Comparison of ENCODE assay signal across 8 cellular contexts in the genomic region with DNA sequence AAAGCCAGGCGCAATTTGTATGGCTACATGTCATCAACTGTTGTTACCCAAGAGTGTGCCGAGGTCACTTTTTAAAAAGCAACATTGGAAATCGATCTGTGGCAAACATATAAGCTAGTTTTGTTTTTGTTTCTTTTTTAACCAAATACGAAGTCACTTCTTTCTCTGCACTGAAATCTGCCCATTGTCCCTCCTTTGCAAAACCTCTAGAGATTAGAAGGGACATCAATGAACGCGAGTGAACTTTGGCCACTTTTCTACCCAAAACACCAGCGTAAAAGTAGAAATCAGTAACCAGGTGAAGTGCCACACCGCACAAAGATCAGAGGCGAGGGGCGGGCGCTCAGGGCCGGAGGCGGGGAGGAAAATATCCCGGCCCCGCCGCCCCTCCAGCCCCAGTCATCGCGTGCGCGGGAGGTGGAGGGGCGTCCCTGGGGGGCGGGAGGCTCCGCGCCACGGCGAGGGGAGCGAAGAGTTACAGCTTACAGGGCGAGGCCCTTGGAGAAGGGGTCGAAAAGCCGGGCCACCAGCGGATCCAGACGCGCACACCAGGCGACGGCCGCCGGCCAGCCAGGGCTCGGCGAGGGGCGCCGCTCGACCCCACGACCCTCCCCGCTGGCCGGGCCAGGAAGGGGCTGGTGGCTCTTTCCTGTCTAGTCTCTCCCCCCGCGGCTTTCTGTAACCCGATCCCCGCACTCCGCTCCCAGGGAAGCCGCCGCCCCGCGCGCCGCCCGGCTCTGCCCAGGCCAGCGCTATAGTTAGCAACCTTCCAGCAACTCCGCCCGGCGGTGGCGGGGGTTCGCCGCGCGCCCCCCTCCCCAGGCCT. TPM values are rescaled to one million over a fixed set of nuclear protein-coding genes. Genes with fewer than 3 reads are reported as not detected.
A peak's percentile ranks its signal among the peaks of the same experiment; 100 is the strongest.
DNase-seq lines count a peak whose midpoint lies in the region; ATAC-seq and TF ChIP-seq lines count a peak whose summit lies in the region.

No MANE protein-coding gene starts in this region.

- H3K4me2 ChIP-seq in PC-9, result peak overlapping the region; percentile 92
- peak overlapping the region; percentile 73 for H3K4me2 ChIP-seq in neuronal stem cell (ENCODE audit: insufficient read depth, low read length, poor library complexity, severe bottlenecking)

- H3K27me3 ChIP-seq in PC-9 (ENCODE audit: insufficient read depth, low read depth) (no peaks in the 10 kb centered on the region), neuronal stem cell (ENCODE audit: control insufficient read depth in 3 of 3, insufficient read depth in 3 of 3, low read depth in 1 of 3, low read length in 3 of 3) (no peaks in the 10 kb centered on the region), thymus (ENCODE audit: control insufficient read depth, insufficient read depth) (no peaks in the 10 kb centered on the region)

- H2BK15ac ChIP-seq in neuronal stem cell (ENCODE audit: low read length), result peak overlapping the region; percentile 75

- peak overlapping the region; percentile 87 for H2BK5ac ChIP-seq in neuronal stem cell (ENCODE audit: low read length)

- H2AFZ ChIP-seq in PC-9 (peak overlapping the region; percentile 77), neuronal stem cell (ENCODE audit: low read length) (peak overlapping the region; percentile 92)

- DNase-seq in AG04449 (ENCODE audit: low read depth, low spot score) (no peak), HFF-Myc (ENCODE audit: extremely low read depth, low read depth) (no peak), PC-9 (peak; percentile 47 to 70), foreskin fibroblast (peak; percentile 64 to 88), neuronal stem cell (ENCODE audit: low spot score) (peak; percentile 87)
- peak; percentile 86 for DNase-seq in activated effector memory CD4-positive, alpha-beta T cell treated with anti-CD3 and anti-CD28 coated beads, Interleukin-2, amount 50 U/mL, for 16 hours

- POLR2A ChIA-PET in AG04449 (lab: Yijun Ruan, JAX) (no interaction called here), PC-9 (lab: Charles Lee; ENCODE audit: unreplicated experiment) (interaction anchor here (0.6 to 0.7 kb wide), 2 partner anchors 14 to 99 kb away, joined by 4 to 10 read pairs; no protein-coding TSS in a partner anchor)

- H2BK12ac ChIP-seq in neuronal stem cell (ENCODE audit: low read length), result no peak overlapping the region

- H2AK5ac ChIP-seq in neuronal stem cell (ENCODE audit: low read depth, low read length), result no peak overlapping the region

- no peaks in the 10 kb centered on the region for H3K79me1 ChIP-seq in neuronal stem cell (ENCODE audit: low read depth, low read length)

- no peak overlapping the region for H2BK120ac ChIP-seq in neuronal stem cell (ENCODE audit: low read depth, low read length)

- no peak overlapping the region for H3K4ac ChIP-seq in neuronal stem cell (ENCODE audit: low read length)

- no peaks in the 10 kb centered on the region for H3K9me2 ChIP-seq in PC-9 (ENCODE audit: insufficient read depth)

- peaks cover 6% of the 10 kb centered on the region; the same call in 1 of the 2 replicates for H3F3A ChIP-seq in PC-9 (ENCODE audit: insufficient read depth, low read depth)

- peak overlapping the region; percentile 80 for H3K23ac ChIP-seq in neuronal stem cell (ENCODE audit: low read depth, low read length, poor library complexity)

- H3K9ac ChIP-seq in neuronal stem cell (ENCODE audit: low read depth, low read length, poor library complexity), result peak overlapping the region; percentile 91

- H3K14ac ChIP-seq in neuronal stem cell (ENCODE audit: low read length), result no peak overlapping the region

- H3K9me3 ChIP-seq in PC-9 (ENCODE audit: insufficient read depth, low read depth) (no peaks in the 10 kb centered on the region), neuronal stem cell (replicated peaks in 1 of 2; ENCODE audit: control insufficient read depth in 2 of 2, insufficient read depth in 1 of 2, low read depth in 1 of 2, low read length in 2 of 2) (no peaks in the 10 kb centered on the region), thymus (ENCODE audit: control insufficient read depth) (no peaks in the 10 kb centered on the region)

- CTCF ChIA-PET in AG04449 (lab: Yijun Ruan, JAX) (interaction anchor here (1.5 kb wide), 1 partner anchor 471 kb away, joined by 3 read pairs; no protein-coding TSS in a partner anchor), PC-9 (lab: Charles Lee) (no interaction called here)

- H3K36me3 ChIP-seq in PC-9 (ENCODE audit: low read depth) (no peaks in the 10 kb centered on the region), neuronal stem cell (replicated peaks in 1 of 2; ENCODE audit: control insufficient read depth in 2 of 2, insufficient read depth in 2 of 2, low read length in 2 of 2) (no peaks in the 10 kb centered on the region), thymus (ENCODE audit: control insufficient read depth, insufficient read depth) (no peaks in the 10 kb centered on the region)

- peak overlapping the region; percentile 82 for H3K4me3 ChIP-seq in AG04449 (ENCODE audit: low read depth, low read length)
- H3K4me3 ChIP-seq in HFF-Myc (replicated peaks; ENCODE audit: low read depth, low read length), result peak overlapping the region; percentile 73
- H3K4me3 ChIP-seq in PC-9, result peak overlapping the region; percentile 85
- H3K4me3 ChIP-seq in foreskin fibroblast (ENCODE audit: low read depth in 1 of 2, low read length in 2 of 2), result peak overlapping the region; percentile 72 to 96
- H3K4me3 ChIP-seq in neuronal stem cell (ENCODE audit: low read length in 2 of 2), result peak overlapping the region; percentile 71 to 96
- peak overlapping the region; percentile 72 for H3K4me3 ChIP-seq in thymus (ENCODE audit: low read length)

- no TSS peak for BruUV-seq in PC-9 (replicated peaks; lab: Mats Ljungman, UMichigan)

- no peak overlapping the region for H4K91ac ChIP-seq in neuronal stem cell (ENCODE audit: low read depth, low read length, poor library complexity)

- H4K8ac ChIP-seq in neuronal stem cell (ENCODE audit: low read depth, low read length), result no peak overlapping the region

- intact Hi-C loops in PC-9 (cut with micrococcal nuclease; ENCODE audit: unreplicated experiment), result loop anchor here (5.0 to 10.0 kb wide), 3 partner anchors 160 to 378 kb away; no protein-coding TSS in a partner anchor

- H3K4me1 ChIP-seq in PC-9 (replicated peaks; ENCODE audit: insufficient read depth) (peaks cover 38% of the 10 kb centered on the region), neuronal stem cell (ENCODE audit: control insufficient read depth in 2 of 2, insufficient read depth in 1 of 2, low read depth in 1 of 2, low read length in 2 of 2) (peaks cover 1 to 8% of the 10 kb centered on the region in 2 donors), thymus (ENCODE audit: control insufficient read depth, insufficient read depth, low read length) (no peaks in the 10 kb centered on the region)

- no peak for ATAC-seq in GM21737 (IDR thresholded peaks at IDR 0.05; ENCODE audit: unreplicated experiment)

- H3K18ac ChIP-seq in neuronal stem cell (ENCODE audit: low read length), result peak overlapping the region; percentile 98

- H3K27ac ChIP-seq in PC-9, result peak overlapping the region; percentile 73
- H3K27ac ChIP-seq in neuronal stem cell (replicated peaks; ENCODE audit: low read length), result peak overlapping the region; percentile 88
- peak overlapping the region; percentile 95 for H3K27ac ChIP-seq in thymus (ENCODE audit: low read depth)

- no CpG with 5 or more reads among the region's 66 CpGs for WGBS in neuronal stem cell (ENCODE audit: extremely low coverage in 2 of 2, insufficient read length in 2 of 2, insufficient replicate concordance in 1 of 2), 2 donors
- 4% methylated on average over 66 of the region's 66 CpGs for WGBS in thymus

- H4K20me1 ChIP-seq in PC-9 (ENCODE audit: insufficient read depth), result no peaks in the 10 kb centered on the region

- H3K79me2 ChIP-seq in PC-9 (ENCODE audit: low read depth), result peaks cover 52% of the 10 kb centered on the region

- TF ChIP-seq CTCF in AG04449 (IDR thresholded peaks at IDR 0.05; ENCODE audit: insufficient read depth, low read length, missing control alignments) (no peak), HFF-Myc (IDR thresholded peaks at IDR 0.05; ENCODE audit: low read depth, low read length, missing control alignments) (no peak), PC-9 (conservative IDR thresholded peaks at IDR 0.05) (no peak), foreskin fibroblast (IDR thresholded peaks at IDR 0.05; ENCODE audit: low read depth, low read length) (no peak)

RNA-seq across cellular contexts. Expression of a gene that starts 1.0 kb away (rescaled TPM):
- 50.7 and 65.1 TPM in 2 replicates for total RNA-seq in PC-9 (2021)
- polyA plus RNA-seq in neuronal stem cell (2013, experiment 1 of 2), result 95.0 TPM
- polyA plus RNA-seq in neuronal stem cell (2013, experiment 2 of 2), result 105 TPM
- 53.7 TPM for polyA plus RNA-seq in thymus

Comparison
In these comparisons a context has a peak if more than half of its experiments do, and no peak if none do; other contexts are left out.
1. DNase-seq: peak in PC-9 (2 of 2), activated effector memory CD4-positive, alpha-beta T cell treated with anti-CD3 and anti-CD28 coated beads, Interleukin-2, amount 50 U/mL, for 16 hours (single experiment), foreskin fibroblast (2 of 2) and neuronal stem cell (single experiment); none in AG04449 (single experiment) and HFF-Myc (single experiment).
2. Peak in every context shown above with its lines, with median percentiles within 50 percentile points of each other: H3K4me3 ChIP-seq and H3K27ac ChIP-seq.